Comparison of ENCODE assay signal across 13 cellular contexts in the genomic region with DNA sequence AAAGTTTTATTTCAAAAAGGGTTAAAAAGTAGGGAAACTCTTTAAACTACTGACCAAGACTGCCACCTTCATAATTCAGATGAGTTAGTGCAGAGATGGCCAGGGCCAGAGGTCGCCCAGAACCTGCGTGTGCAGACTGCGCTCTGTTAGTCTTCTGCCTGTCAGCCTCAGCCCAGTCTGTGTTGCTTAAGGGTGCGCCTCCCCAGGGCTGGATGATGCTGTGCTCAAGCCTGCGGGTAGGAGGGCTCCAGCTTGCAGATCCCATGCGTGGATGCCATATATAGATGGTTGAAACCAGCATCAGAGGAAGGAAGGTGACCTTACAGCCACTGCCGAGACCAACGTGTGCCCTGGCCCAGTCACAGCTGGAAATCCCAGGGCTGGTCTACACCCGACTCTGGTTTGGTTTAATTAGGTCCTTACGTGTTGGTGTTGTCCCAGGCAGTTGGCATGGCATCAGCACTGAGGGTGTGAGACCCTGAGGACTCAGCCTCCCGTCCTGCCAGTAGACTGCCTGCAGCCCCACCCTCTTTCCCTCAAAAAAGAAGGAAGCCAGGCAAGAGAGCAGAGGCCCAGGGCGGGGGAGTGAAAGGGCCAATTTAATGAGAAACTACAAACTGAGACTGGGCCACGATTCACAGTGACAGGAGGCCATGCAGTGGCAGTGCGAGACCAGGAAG. TPM values are rescaled to one million over a fixed set of nuclear protein-coding genes. Genes with fewer than 3 reads are reported as not detected.
A peak's percentile ranks its signal among the peaks of the same experiment; 100 is the strongest.
DNase-seq lines count a peak whose midpoint lies in the region; ATAC-seq and TF ChIP-seq lines count a peak whose summit lies in the region.
"Had no signal": no experiment of that assay in that cellular context is flagged by ENCODE, and none has a peak within 500 bp of the region (broad histone marks: within the 10 kb centered on the region; RNA-seq: fewer than 3 reads in every experiment).

No MANE protein-coding gene starts in this region.

- H3K36me3 Mint-ChIP-seq in CD4-positive, alpha-beta T cell (ENCODE audit: low read depth) = peaks cover 85% of the 10 kb centered on the region
- no peaks in the 10 kb centered on the region for H3K36me3 Mint-ChIP-seq in IgD-negative memory B cell
- peaks cover 10% of the 10 kb centered on the region for H3K36me3 Mint-ChIP-seq in natural killer cell treated with Interleukin-12 subunit alpha and Interleukin-12 subunit beta and Interleukin-15 and Interleukin-18, amount 100 ng/mL, for 72 hours

- peak overlapping the region; percentile 97 for H3K27ac Mint-ChIP-seq in CD4-positive, alpha-beta T cell
- peak overlapping the region in 2 of 3 donors; percentile 8 to 85 for H3K27ac Mint-ChIP-seq in IgD-negative memory B cell
- peak overlapping the region; percentile 89 to 96 for H3K27ac Mint-ChIP-seq in natural killer cell treated with Interleukin-12 subunit alpha and Interleukin-12 subunit beta and Interleukin-15 and Interleukin-18, amount 100 ng/mL, for 72 hours

- H3K9me3 Mint-ChIP-seq in CD4-positive, alpha-beta T cell = no peaks in the 10 kb centered on the region
- no peaks in the 10 kb centered on the region for H3K9me3 Mint-ChIP-seq in IgD-negative memory B cell
- H3K9me3 Mint-ChIP-seq in natural killer cell treated with Interleukin-12 subunit alpha and Interleukin-12 subunit beta and Interleukin-15 and Interleukin-18, amount 100 ng/mL, for 72 hours = no peaks in the 10 kb centered on the region
- H3K9me3 Mint-ChIP-seq: naive B cell had no signal

- ATAC-seq in CD4-positive, alpha-beta T cell (ENCODE audit: poor library complexity) = no peak
- no peak for ATAC-seq in natural killer cell treated with Interleukin-12 subunit alpha and Interleukin-12 subunit beta and Interleukin-15 and Interleukin-18, amount 100 ng/mL, for 72 hours

- H3K4me3 Mint-ChIP-seq in CD4-positive, alpha-beta T cell = no peak overlapping the region
- peak overlapping the region in 1 of 4 donors; percentile 28 for H3K4me3 Mint-ChIP-seq in IgD-negative memory B cell
- H3K4me3 Mint-ChIP-seq in natural killer cell treated with Interleukin-12 subunit alpha and Interleukin-12 subunit beta and Interleukin-15 and Interleukin-18, amount 100 ng/mL, for 72 hours = peak overlapping the region; percentile 26
- H3K4me3 Mint-ChIP-seq: naive B cell had no signal

- intact Hi-C loops in CD4-positive, alpha-beta T cell (cut with DNase I, micrococcal nuclease) = no loop called here
- intact Hi-C loops in dorsolateral prefrontal cortex (cut with DNase I) (loop anchor here (2.0 to 10.0 kb wide), 5 partner anchors 36 to 181 kb away; a partner anchor contains a TSS), uterus (cut with DNase I; ENCODE audit: low total_unique reads) (no loop called here)

- no peak overlapping the region for H3K27ac ChIP-seq in CD4-positive, alpha-beta T cell (ENCODE audit: low read depth, low read length)
- peak overlapping the region in 52 of 59 donors; percentile 6 to 89 (median 78) for H3K27ac ChIP-seq in dorsolateral prefrontal cortex
- no peak overlapping the region for H3K27ac ChIP-seq in uterus

- CTCF ChIA-PET in CD4-positive, alpha-beta T cell (lab: Charles Lee) = interaction anchor here (1.2 kb wide), 1 partner anchor 35 kb away, joined by 4 read pairs; a partner anchor contains a TSS

- H3K9me3 ChIP-seq in CD4-positive, alpha-beta T cell (ENCODE audit: control insufficient read depth, low read length) = no peaks in the 10 kb centered on the region
- no peaks in the 10 kb centered on the region for H3K9me3 ChIP-seq in uterus
- H3K9me3 ChIP-seq: body of pancreas, sigmoid colon had no signal

- no peak for DNase-seq in CD4-positive, alpha-beta T cell
- DNase-seq in dorsolateral prefrontal cortex (no peak), islet precursor cell (no peak), uterus (no peak), NCI-H1105 treated with DMSO at 0.1 percent for 48 hours (lab: John Stamatoyannopoulos, UW) (no peak), DMS53 (lab: John Stamatoyannopoulos, UW) (no peak)
- DNase-seq in natural killer cell treated with Interleukin-12 subunit alpha and Interleukin-12 subunit beta and Interleukin-15 and Interleukin-18, amount 100 ng/mL, for 72 hours (ENCODE audit: low spot score) = no peak
- DNase-seq: naive B cell, NCI-H2029 treated with DMSO at 0.1 percent for 48 hours, SIG-M5, sigmoid colon had no signal

- no peaks in the 10 kb centered on the region for H3K36me3 ChIP-seq in uterus

- POLR2A ChIA-PET in CD4-positive, alpha-beta T cell (lab: Charles Lee) = interaction anchor here (1.1 kb wide), 1 partner anchor 35 kb away, joined by 3 read pairs; a partner anchor contains a TSS

- H3K27me3 Mint-ChIP-seq in CD4-positive, alpha-beta T cell = no peaks in the 10 kb centered on the region
- no peaks in the 10 kb centered on the region for H3K27me3 Mint-ChIP-seq in IgD-negative memory B cell
- no peaks in the 10 kb centered on the region for H3K27me3 Mint-ChIP-seq in natural killer cell treated with Interleukin-12 subunit alpha and Interleukin-12 subunit beta and Interleukin-15 and Interleukin-18, amount 100 ng/mL, for 72 hours
- H3K27me3 Mint-ChIP-seq: naive B cell had no signal

- TF ChIP-seq POLR2A in uterus (IDR thresholded peaks at IDR 0.05) = no peak

- H3K4me1 ChIP-seq in uterus = no peaks in the 10 kb centered on the region

- H3K4me3 ChIP-seq in dorsolateral prefrontal cortex (no peak overlapping the region), uterus (no peak overlapping the region)
- H3K4me3 ChIP-seq: body of pancreas, sigmoid colon had no signal

- peaks cover 60% of the 10 kb centered on the region for H3K4me1 Mint-ChIP-seq in CD4-positive, alpha-beta T cell (ENCODE audit: low read depth)
- H3K4me1 Mint-ChIP-seq in IgD-negative memory B cell = peaks cover 22 to 25% (median 23%) of the 10 kb centered on the region in 3 donors
- H3K4me1 Mint-ChIP-seq in natural killer cell treated with Interleukin-12 subunit alpha and Interleukin-12 subunit beta and Interleukin-15 and Interleukin-18, amount 100 ng/mL, for 72 hours (ENCODE audit: low read depth in 2 of 2) = peaks cover 43 to 53% of the 10 kb centered on the region in 2 donors

- H3K27me3 ChIP-seq in CD4-positive, alpha-beta T cell (ENCODE audit: control insufficient read depth, insufficient read depth, low read length) = no peaks in the 10 kb centered on the region
- no peaks in the 10 kb centered on the region for H3K27me3 ChIP-seq in dorsolateral prefrontal cortex
- H3K27me3 ChIP-seq in uterus = no peaks in the 10 kb centered on the region
- H3K27me3 ChIP-seq: body of pancreas, sigmoid colon had no signal

- no peak for TF ChIP-seq CTCF in CD4-positive, alpha-beta T cell (IDR thresholded peaks at IDR 0.05)
- TF ChIP-seq CTCF in dorsolateral prefrontal cortex (IDR thresholded peaks at IDR 0.05 in 54 of 56, conservative IDR thresholded peaks at IDR 0.05 in 2 of 56; ENCODE audit: low read depth in 1 of 56, partially characterized antibody in 56 of 56) (no peak), uterus (IDR thresholded peaks at IDR 0.05) (no peak)

RNA-seq across cellular contexts. Expression of a gene that starts 27.7 kb away (rescaled TPM):
- 10 to 100 TPM; 19.5 to 22.4 TPM for total RNA-seq in CD4-positive, alpha-beta T cell
- 28.5 TPM for polyA plus RNA-seq in IgD-negative memory B cell
- total RNA-seq in dorsolateral prefrontal cortex (100 to 1,000 TPM; 100 to 237 (median 186) TPM), uterus (10 to 100 TPM in 2 of 4 donors, 1 to 10 TPM in 2; 5.0 to 40.6 (median 11.1) TPM)
- total RNA-seq in natural killer cell treated with Interleukin-12 subunit alpha and Interleukin-12 subunit beta and Interleukin-15 and Interleukin-18, amount 100 ng/mL, for 72 hours = 10 to 100 TPM; 24.5 to 28.2 TPM

RNA-seq across cellular contexts. Expression of a gene that starts 34.7 kb away (rescaled TPM):
- 10 to 100 TPM; 63.4 to 66.4 TPM for total RNA-seq in CD4-positive, alpha-beta T cell
- 75.9 TPM for polyA plus RNA-seq in IgD-negative memory B cell
- total RNA-seq in dorsolateral prefrontal cortex = 100 to 1,000 TPM in 32 of 120 experiments, 10 to 100 TPM in 88; 41.9 to 120 (median 90.5) TPM
- total RNA-seq in natural killer cell treated with Interleukin-12 subunit alpha and Interleukin-12 subunit beta and Interleukin-15 and Interleukin-18, amount 100 ng/mL, for 72 hours = 100 to 1,000 TPM in 1 of 2 donors, 10 to 100 TPM in 1; 99.5 to 102 TPM
- 10 to 100 TPM; 13.2 to 43.1 (median 34.1) TPM for total RNA-seq in uterus

RNA-seq across cellular contexts. Expression of a gene that starts 36.5 kb away (rescaled TPM):
- total RNA-seq in CD4-positive, alpha-beta T cell = 10 to 100 TPM; 28.6 to 29.5 TPM
- 45.3 TPM for polyA plus RNA-seq in IgD-negative memory B cell
- total RNA-seq in dorsolateral prefrontal cortex (10 to 100 TPM; 28.4 to 78.4 (median 55.8) TPM), uterus (100 to 1,000 TPM in 1 of 4 donors, 10 to 100 TPM in 3; 37.0 to 320 (median 59.3) TPM)
- total RNA-seq in natural killer cell treated with Interleukin-12 subunit alpha and Interleukin-12 subunit beta and Interleukin-15 and Interleukin-18, amount 100 ng/mL, for 72 hours = 10 to 100 TPM; 40.7 to 80.9 TPM

RNA-seq across cellular contexts. Expression of a gene that starts 45.3 kb away (rescaled TPM):
- under 1 TPM; 0.27 to 0.42 TPM for total RNA-seq in CD4-positive, alpha-beta T cell
- 0.05 TPM for polyA plus RNA-seq in IgD-negative memory B cell
- 1 to 10 TPM in 59 of 120 experiments, under 1 TPM in 61; 0.30 to 2.0 (median 1.00) TPM for total RNA-seq in dorsolateral prefrontal cortex
- not detected for total RNA-seq in natural killer cell treated with Interleukin-12 subunit alpha and Interleukin-12 subunit beta and Interleukin-15 and Interleukin-18, amount 100 ng/mL, for 72 hours
- under 1 TPM in 3 of 4 donors, not detected in 1; 0.26 to 0.35 (median 0.30) TPM for total RNA-seq in uterus

Comparison
In these comparisons a context has a peak if more than half of its experiments do, and no peak if none do; other contexts are left out.
1. H3K27ac ChIP-seq: peak in dorsolateral prefrontal cortex (52 of 59); none in CD4-positive, alpha-beta T cell (single experiment) and uterus (0 of 2).
2. H3K27ac Mint-ChIP-seq: peak in every context shown above with its lines; median percentile 97 in CD4-positive, alpha-beta T cell; 92 in natural killer cell treated with Interleukin-12 subunit alpha and Interleukin-12 subunit beta and Interleukin-15 and Interleukin-18, amount 100 ng/mL, for 72 hours; 46 in IgD-negative memory B cell.
3. intact Hi-C loops: an anchor here in dorsolateral prefrontal cortex (2.0 to 10.0 kb wide); none called in CD4-positive, alpha-beta T cell and uterus.